3 cellular contexts compared by ENCODE assay signal in the genomic region with DNA sequence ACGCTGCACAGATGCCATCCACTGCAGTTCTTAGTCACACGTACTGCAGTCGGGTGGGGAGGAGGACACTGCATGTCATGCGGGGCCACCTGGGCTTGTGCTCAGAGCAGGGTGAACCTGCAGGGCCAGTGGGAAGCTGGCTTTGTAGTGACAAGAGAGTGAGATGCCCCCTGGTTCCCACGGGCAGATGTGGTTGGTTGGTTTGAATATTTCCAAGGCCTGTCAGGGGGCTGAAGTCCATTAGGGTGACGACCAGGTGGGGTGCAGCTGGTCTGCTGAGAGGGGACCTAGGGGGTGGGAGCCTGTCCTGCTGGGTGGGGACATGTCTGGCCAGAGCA.
A peak's percentile ranks its signal among the peaks of the same experiment; 100 is the strongest.
TF ChIP-seq lines count a peak whose summit lies in the region.

No MANE protein-coding gene starts in this region.

TF ChIP-seq in A549, 52 proteins besides CTCF, POLR2A, EP300 and RAD21:
- TF ChIP-seq, protein P1, sequence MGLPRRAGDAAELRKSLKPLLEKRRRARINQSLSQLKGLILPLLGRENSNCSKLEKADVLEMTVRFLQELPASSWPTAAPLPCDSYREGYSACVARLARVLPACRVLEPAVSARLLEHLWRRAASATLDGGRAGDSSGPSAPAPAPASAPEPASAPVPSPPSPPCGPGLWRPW (IDR thresholded peaks at IDR 0.05) = no peak
- TF ChIP-seq CBX8 (IDR thresholded peaks at IDR 0.05) = no peak
- no peak for TF ChIP-seq ZFP36 (IDR thresholded peaks at IDR 0.05; ENCODE audit: borderline replicate concordance, partially characterized antibody)
- no peak for TF ChIP-seq ZC3H11A (IDR thresholded peaks at IDR 0.05)
- TF ChIP-seq SMC3 (IDR thresholded peaks at IDR 0.05) = no peak
- no peak for TF ChIP-seq PHF8 (IDR thresholded peaks at IDR 0.05; ENCODE audit: borderline replicate concordance, low read depth)
- TF ChIP-seq KDM5A (IDR thresholded peaks at IDR 0.05) = no peak
- TF ChIP-seq, protein P2, sequence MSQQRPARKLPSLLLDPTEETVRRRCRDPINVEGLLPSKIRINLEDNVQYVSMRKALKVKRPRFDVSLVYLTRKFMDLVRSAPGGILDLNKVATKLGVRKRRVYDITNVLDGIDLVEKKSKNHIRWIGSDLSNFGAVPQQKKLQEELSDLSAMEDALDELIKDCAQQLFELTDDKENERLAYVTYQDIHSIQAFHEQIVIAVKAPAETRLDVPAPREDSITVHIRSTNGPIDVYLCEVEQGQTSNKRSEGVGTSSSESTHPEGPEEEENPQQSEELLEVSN (IDR thresholded peaks at IDR 0.05; ENCODE audit: borderline replicate concordance, low read depth) = no peak
- no peak for TF ChIP-seq KDM1A (IDR thresholded peaks at IDR 0.05; ENCODE audit: low read depth)

TF ChIP-seq in HEK293, 187 proteins besides CTCF, POLR2A, EP300 and RAD21:
- TF ChIP-seq ZNF324 (tag by site-specific recombination; IDR thresholded peaks at IDR 0.05) (no peak), SP7 (tag by site-specific recombination; IDR thresholded peaks at IDR 0.05) (no peak), ZNF157 (tag by site-specific recombination; IDR thresholded peaks at IDR 0.05) (no peak), OVOL3 (tag by site-specific recombination; IDR thresholded peaks at IDR 0.05) (no peak)

TF ChIP-seq in K562, 482 proteins besides CTCF, POLR2A, EP300 and RAD21:
- TF ChIP-seq, protein P3, sequence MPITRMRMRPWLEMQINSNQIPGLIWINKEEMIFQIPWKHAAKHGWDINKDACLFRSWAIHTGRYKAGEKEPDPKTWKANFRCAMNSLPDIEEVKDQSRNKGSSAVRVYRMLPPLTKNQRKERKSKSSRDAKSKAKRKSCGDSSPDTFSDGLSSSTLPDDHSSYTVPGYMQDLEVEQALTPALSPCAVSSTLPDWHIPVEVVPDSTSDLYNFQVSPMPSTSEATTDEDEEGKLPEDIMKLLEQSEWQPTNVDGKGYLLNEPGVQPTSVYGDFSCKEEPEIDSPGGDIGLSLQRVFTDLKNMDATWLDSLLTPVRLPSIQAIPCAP (CRISPR knock-in tag; IDR thresholded peaks at IDR 0.05; ENCODE audit: borderline replicate concordance) = 0 out of 2 replicates have a peak, but pooled peaks have one; percentile 4
- no peak for TF ChIP-seq ZNF75A (CRISPR knock-in tag; IDR thresholded peaks at IDR 0.05)
- no peak for TF ChIP-seq STAT5A (IDR thresholded peaks at IDR 0.05; ENCODE audit: borderline replicate concordance, low read length)
- peak; percentile 7; the same call in 1 of the 2 replicates for TF ChIP-seq ZNF143 (CRISPR knock-in tag; IDR thresholded peaks at IDR 0.05)
- 0 out of 2 replicates have a peak, but pooled peaks have one; percentile 14 for TF ChIP-seq ZNF282 (CRISPR knock-in tag; IDR thresholded peaks at IDR 0.05)
